In genomic region chr3:101573449-101574387, GRCh38 we compare ENCODE assay signal across 8 cellular contexts. TPM values are rescaled to one million over a fixed set of nuclear protein-coding genes. Genes with fewer than 3 reads are reported as not detected.
DNase-seq lines count a peak whose midpoint lies in the region; ATAC-seq and TF ChIP-seq lines count a peak whose summit lies in the region.

PCNP (plus strand) TSS chr3:101574180; CDS start chr3:101574216, 36 bp downstream.

- peaks cover 26% of the 10 kb centered on the region for H3K36me3 Mint-ChIP-seq in activated CD4-positive, alpha-beta T cell treated with anti-CD3 and anti-CD28 coated beads for 36 hours (ENCODE audit: low read depth)

- H3K27ac Mint-ChIP-seq in activated CD4-positive, alpha-beta T cell treated with anti-CD3 and anti-CD28 coated beads for 36 hours, result peak within 1 kb of the TSS; percentile 94

- H3K4me3 Mint-ChIP-seq in activated CD4-positive, alpha-beta T cell treated with anti-CD3 and anti-CD28 coated beads for 36 hours, result peak within 1 kb of the TSS; percentile 85

- peak within 1 kb of the TSS; percentile 98 for H3K27ac ChIP-seq in cingulate gyrus (ENCODE audit: low read depth, low read length)

- H3K4me1 Mint-ChIP-seq in activated CD4-positive, alpha-beta T cell treated with anti-CD3 and anti-CD28 coated beads for 36 hours, result peaks cover 60% of the 10 kb centered on the region

- POLR2A ChIA-PET in activated CD4-positive, alpha-beta T cell treated with anti-CD3 and anti-CD28 coated beads for 36 hours (lab: Charles Lee), result interaction anchor here (0.6 to 1.6 kb wide), 12 partner anchors 9 to 1163 kb away, joined by 3 to 22 read pairs (median 5); partner anchors contain the start of genes SENP7 and TRMT10C

- DNase-seq in Ammon's horn (ENCODE audit: low spot score) (peak; percentile 99), NCI-H510A treated with DMSO at 0.1 percent for 48 hours (lab: John Stamatoyannopoulos, UW) (peak; percentile 92), kidney glomerular epithelial cell (lab: John Stamatoyannopoulos, UW) (peak; percentile 97)
- peak; percentile 100 for DNase-seq in activated CD4-positive, alpha-beta T cell treated with anti-CD3 and anti-CD28 coated beads for 36 hours
- peak; percentile 95 to 99 (median 98) for DNase-seq in stimulated activated CD4-positive, alpha-beta T cell treated with anti-CD3 and anti-CD28 coated beads, Interleukin-1b, Interleukin-23, amount 100 ng/mL, for 24 hours (ENCODE audit: low read depth in 4 of 4, low spot score in 1 of 4)

- peak; percentile 91 for ATAC-seq in HG03439 (IDR thresholded peaks at IDR 0.05; ENCODE audit: unreplicated experiment)
- peak; percentile 78 for ATAC-seq in activated CD4-positive, alpha-beta T cell treated with anti-CD3 and anti-CD28 coated beads for 36 hours

- intact Hi-C loops in activated CD4-positive, alpha-beta T cell treated with anti-CD3 and anti-CD28 coated beads for 36 hours (cut with DNase I, micrococcal nuclease), result loop anchor here (1.0 to 10.0 kb wide), 17 partner anchors 12 to 1239 kb away; partner anchors contain the start of genes TRMT10C (in 2 of the 2), CEP97 (in 1 of the 2), LNP1 (in 1 of the 2) and NFKBIZ (in 1 of the 2)

- CTCF ChIA-PET in activated CD4-positive, alpha-beta T cell treated with anti-CD3 and anti-CD28 coated beads for 36 hours (lab: Charles Lee), result interaction anchor here (0.6 to 3.7 kb wide), 21 partner anchors 9 to 216 kb away, joined by 3 to 20 read pairs (median 4); partner anchors contain the start of genes CEP97, TRMT10C and ZBTB11

- TF ChIP-seq POLR2A in GM19099 (IDR thresholded peaks at IDR 0.05; ENCODE audit: extremely low read depth, insufficient read length, low read depth), result peak; percentile 76

- H3K9me3 Mint-ChIP-seq in activated CD4-positive, alpha-beta T cell treated with anti-CD3 and anti-CD28 coated beads for 36 hours (ENCODE audit: low read depth), result no peaks in the 10 kb centered on the region

- no peaks in the 10 kb centered on the region for H3K27me3 Mint-ChIP-seq in activated CD4-positive, alpha-beta T cell treated with anti-CD3 and anti-CD28 coated beads for 36 hours

RNA-seq across cellular contexts. Expression of gene PCNP, which starts in this region (rescaled TPM):
- 100 to 1,000 TPM; 213 to 264 TPM for total RNA-seq in activated CD4-positive, alpha-beta T cell treated with anti-CD3 and anti-CD28 coated beads for 36 hours

Comparison
In these comparisons a context has a peak if more than half of its experiments do, and no peak if none do; other contexts are left out.
1. Peak in every context shown above with its lines: DNase-seq, ATAC-seq and H3K27ac ChIP-seq.